13 cellular contexts compared by ENCODE assay signal in genomic region chr7:72538147-72538546, GRCh38.
DNase-seq lines count a peak whose midpoint lies in the region; ATAC-seq and TF ChIP-seq lines count a peak whose summit lies in the region.
"Had no signal": no experiment of that assay in that cellular context is flagged by ENCODE, and none has a peak within 500 bp of the region (broad histone marks: within the 10 kb centered on the region; RNA-seq: fewer than 3 reads in every experiment).

No MANE protein-coding gene starts in this region.

- H3K4me3 ChIP-seq in skeletal muscle cell (ENCODE audit: low read depth, low read length) = no peak overlapping the region

- DNase-seq in DMS53 (lab: John Stamatoyannopoulos, UW) (peak; percentile 16), DMS53 treated with DMSO at 0.1 percent for 48 hours (lab: John Stamatoyannopoulos, UW; ENCODE audit: unreplicated experiment) (no peak), NCI-H69 (lab: John Stamatoyannopoulos, UW) (peak; percentile 50), iPS-NIHi7 (ENCODE audit: extremely low spot score) (peak; percentile 28), skeletal muscle cell (ENCODE audit: low read depth) (peak; percentile 15), dedifferentiated amniotic fluid mesenchymal stem cell (ENCODE audit: extremely low spot score) (no peak), CD14-positive monocyte (ENCODE audit: low spot score) (no peak)
- DNase-seq in activated CD8-positive, alpha-beta T cell treated with anti-CD3 and anti-CD28 coated beads for 36 hours = no peak
- DNase-seq: 8988T; CD8-positive, alpha-beta T cell; NCI-H187 treated with DMSO at 0.1 percent for 48 hours; NCI-H774; T-helper 1 cell had no signal

- H3K9me3 Mint-ChIP-seq in CD14-positive monocyte = peaks cover 0 to 3% (median 0%) of the 10 kb centered on the region in 7 donors
- H3K9me3 Mint-ChIP-seq in activated CD8-positive, alpha-beta T cell treated with anti-CD3 and anti-CD28 coated beads for 36 hours = no peaks in the 10 kb centered on the region
- H3K9me3 Mint-ChIP-seq: CD8-positive, alpha-beta T cell had no signal

- intact Hi-C loops in CD14-positive monocyte (cut with micrococcal nuclease) = no loop called here
- intact Hi-C loops in activated CD8-positive, alpha-beta T cell treated with anti-CD3 and anti-CD28 coated beads for 36 hours (cut with micrococcal nuclease) = no loop called here

- no peaks in the 10 kb centered on the region for H3K36me3 Mint-ChIP-seq in CD14-positive monocyte
- H3K36me3 Mint-ChIP-seq in activated CD8-positive, alpha-beta T cell treated with anti-CD3 and anti-CD28 coated beads for 36 hours (ENCODE audit: low read depth) = no peaks in the 10 kb centered on the region
- H3K36me3 Mint-ChIP-seq: CD8-positive, alpha-beta T cell had no signal

- POLR2A ChIA-PET in activated CD8-positive, alpha-beta T cell treated with anti-CD3 and anti-CD28 coated beads for 36 hours (lab: Charles Lee) = no interaction called here

- no peak for ATAC-seq in activated CD8-positive, alpha-beta T cell treated with anti-CD3 and anti-CD28 coated beads for 36 hours
- ATAC-seq: CD8-positive, alpha-beta T cell had no signal

- H3K27me3 Mint-ChIP-seq in CD14-positive monocyte (ENCODE audit: low read depth in 3 of 3) = no peaks in the 10 kb centered on the region
- no peaks in the 10 kb centered on the region for H3K27me3 Mint-ChIP-seq in activated CD8-positive, alpha-beta T cell treated with anti-CD3 and anti-CD28 coated beads for 36 hours

- TF ChIP-seq CTCF in CD14-positive monocyte (IDR thresholded peaks at IDR 0.05) = no peak
- no peak for TF ChIP-seq CTCF in activated CD8-positive, alpha-beta T cell treated with anti-CD3 and anti-CD28 coated beads for 36 hours (IDR thresholded peaks at IDR 0.05)

- CTCF ChIA-PET in activated CD8-positive, alpha-beta T cell treated with anti-CD3 and anti-CD28 coated beads for 36 hours (lab: Charles Lee) = no interaction called here

- no peaks in the 10 kb centered on the region for H3K4me1 Mint-ChIP-seq in CD14-positive monocyte
- H3K4me1 Mint-ChIP-seq in activated CD8-positive, alpha-beta T cell treated with anti-CD3 and anti-CD28 coated beads for 36 hours (ENCODE audit: low read depth) = no peaks in the 10 kb centered on the region

- H3K27ac Mint-ChIP-seq in CD14-positive monocyte = no peak overlapping the region
- no peak overlapping the region for H3K27ac Mint-ChIP-seq in activated CD8-positive, alpha-beta T cell treated with anti-CD3 and anti-CD28 coated beads for 36 hours
- H3K27ac Mint-ChIP-seq: CD8-positive, alpha-beta T cell had no signal

- H3K4me3 Mint-ChIP-seq in CD14-positive monocyte = peak overlapping the region in 1 of 2 donors; percentile 24
- H3K4me3 Mint-ChIP-seq in activated CD8-positive, alpha-beta T cell treated with anti-CD3 and anti-CD28 coated beads for 36 hours = no peak overlapping the region
- H3K4me3 Mint-ChIP-seq: CD8-positive, alpha-beta T cell had no signal

Comparison
In these comparisons a context has a peak if more than half of its experiments do, and no peak if none do; other contexts are left out.
1. DNase-seq: peak in DMS53 (single experiment), NCI-H69 (single experiment), iPS-NIHi7 (single experiment) and skeletal muscle cell (single experiment); none in DMS53 treated with DMSO at 0.1 percent for 48 hours (single experiment), dedifferentiated amniotic fluid mesenchymal stem cell (single experiment), CD14-positive monocyte (single experiment) and activated CD8-positive, alpha-beta T cell treated with anti-CD3 and anti-CD28 coated beads for 36 hours (single experiment).